8 cellular contexts compared by ENCODE assay signal in the genomic region with DNA sequence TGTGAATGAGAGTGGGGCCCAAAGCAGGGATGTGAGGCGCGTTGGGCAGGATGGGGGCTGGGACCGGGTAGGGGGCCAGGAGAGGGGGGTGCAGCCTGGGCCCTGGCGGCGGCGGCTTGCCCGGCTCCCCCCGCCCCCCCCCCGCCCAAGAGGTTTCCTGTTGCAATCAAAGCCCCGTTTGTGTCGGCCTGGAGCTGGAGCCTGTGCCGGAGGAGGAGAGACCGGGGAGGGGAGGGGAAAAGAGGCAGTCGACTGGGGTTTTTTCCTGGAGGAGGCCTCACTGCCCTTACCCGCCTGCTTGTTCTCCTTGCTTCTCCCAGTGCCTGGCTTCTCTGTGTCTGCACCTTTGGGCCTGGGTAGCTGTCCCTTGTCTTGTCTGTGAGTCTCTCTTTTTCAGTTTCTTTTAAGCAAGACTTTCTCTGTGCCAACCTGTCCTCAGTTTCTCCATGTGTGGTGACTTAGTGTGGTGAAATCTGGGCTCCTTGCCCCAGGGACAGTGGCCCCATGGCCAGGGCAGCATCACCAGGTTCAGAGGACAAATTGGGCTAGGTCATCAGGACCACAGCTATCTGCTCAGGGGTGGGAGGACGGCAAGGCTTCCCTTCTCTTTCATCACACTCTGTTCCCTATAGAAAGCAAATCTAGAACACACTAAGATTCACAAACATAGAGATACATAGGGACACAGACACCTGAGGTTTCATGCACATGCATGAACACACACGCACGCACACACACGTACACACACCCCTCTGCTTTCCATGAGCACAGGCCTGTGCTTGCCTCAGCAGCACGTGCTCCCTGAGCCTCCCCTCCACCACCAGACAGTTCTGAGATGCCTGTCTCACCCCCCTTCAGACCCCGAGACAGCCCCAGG. TPM values are rescaled to one million over a fixed set of nuclear protein-coding genes. Genes with fewer than 3 reads are reported as not detected.
A peak's percentile ranks its signal among the peaks of the same experiment; 100 is the strongest.
DNase-seq lines count a peak whose midpoint lies in the region; ATAC-seq and FAIRE-seq lines count a peak whose summit lies in the region.

No MANE protein-coding gene starts in this region.

- H3K4me3 Mint-ChIP-seq in natural killer cell treated with Interleukin-12 subunit alpha and Interleukin-12 subunit beta and Interleukin-15 and Interleukin-18, amount 100 ng/mL, for 72 hours, result peak overlapping the region; percentile 58

- H3K27me3 Mint-ChIP-seq in natural killer cell treated with Interleukin-12 subunit alpha and Interleukin-12 subunit beta and Interleukin-15 and Interleukin-18, amount 100 ng/mL, for 72 hours, result no peaks in the 10 kb centered on the region

- peaks cover 51 to 74% (median 67%) of the 10 kb centered on the region in 10 experiments for H3K4me1 ChIP-seq in BLaER1 treated with 17β-estradiol and CSF1 and Interleukin-3, amounts not matched to agents 10 nM and 100 nM

- H3K27ac Mint-ChIP-seq in natural killer cell treated with Interleukin-12 subunit alpha and Interleukin-12 subunit beta and Interleukin-15 and Interleukin-18, amount 100 ng/mL, for 72 hours, result peak overlapping the region; percentile 37 to 89

- H3K27ac ChIP-seq in BLaER1 treated with 17β-estradiol and CSF1 and Interleukin-3, amounts not matched to agents 10 nM and 100 nM, result peak overlapping the region; percentile 60 to 96 (median 92); a peak in 20 of 22 replicates

- no peaks in the 10 kb centered on the region for H3K9me3 Mint-ChIP-seq in natural killer cell treated with Interleukin-12 subunit alpha and Interleukin-12 subunit beta and Interleukin-15 and Interleukin-18, amount 100 ng/mL, for 72 hours

- H3K9ac ChIP-seq in BLaER1 treated with 17β-estradiol and CSF1 and Interleukin-3, amounts not matched to agents 10 nM and 100 nM, result peak overlapping the region; percentile 50 to 91 (median 86); a peak in 20 of 22 replicates

- no peaks in the 10 kb centered on the region for H3K36me3 Mint-ChIP-seq in natural killer cell treated with Interleukin-12 subunit alpha and Interleukin-12 subunit beta and Interleukin-15 and Interleukin-18, amount 100 ng/mL, for 72 hours

- ATAC-seq in natural killer cell treated with Interleukin-12 subunit alpha and Interleukin-12 subunit beta and Interleukin-15 and Interleukin-18, amount 100 ng/mL, for 72 hours, result no peak
- ATAC-seq in HG02884 (IDR thresholded peaks at IDR 0.05; ENCODE audit: unreplicated experiment) (no peak), HG02571 (IDR thresholded peaks at IDR 0.05; ENCODE audit: unreplicated experiment) (no peak)

- in situ Hi-C loops in SK-MEL-5 (cut with HindIII; ENCODE audit: low pct_unique_long_range_greater_than_20kb, low sequenced_read_pairs), result no loop called here

- H4K20me1 ChIP-seq in BLaER1 treated with 17β-estradiol and CSF1 and Interleukin-3, amounts not matched to agents 10 nM and 100 nM, result no peaks in the 10 kb centered on the region

- DNase-seq in SK-MEL-5 (ENCODE audit: low read depth, low spot score) (peak; percentile 86), NCI-H82 (lab: John Stamatoyannopoulos, UW) (no peak), GM19239 (ENCODE audit: insufficient read length, low spot score) (no peak)
- peak; percentile 41 for DNase-seq in effector CD8-positive, alpha-beta T cell (lab: John Stamatoyannopoulos, UW)
- peak; percentile 56 for DNase-seq in natural killer cell treated with Interleukin-12 subunit alpha and Interleukin-12 subunit beta and Interleukin-15 and Interleukin-18, amount 100 ng/mL, for 72 hours (ENCODE audit: low spot score)

- peaks cover 0 to 20% (median 0%) of the 10 kb centered on the region in 11 experiments; a peak in 8 of 22 replicates for H3K36me3 ChIP-seq in BLaER1 treated with 17β-estradiol and CSF1 and Interleukin-3, amounts not matched to agents 10 nM and 100 nM

- no peak for FAIRE-seq in GM19239 (lab: Jason Lieb, UNC)

- H3K4me1 Mint-ChIP-seq in natural killer cell treated with Interleukin-12 subunit alpha and Interleukin-12 subunit beta and Interleukin-15 and Interleukin-18, amount 100 ng/mL, for 72 hours (ENCODE audit: low read depth in 2 of 2), result peaks cover 49 to 53% of the 10 kb centered on the region in 2 donors

- H3K27me3 ChIP-seq in BLaER1 treated with 17β-estradiol and CSF1 and Interleukin-3, amounts not matched to agents 10 nM and 100 nM, result no peaks in the 10 kb centered on the region

- no peaks in the 10 kb centered on the region for H3K9me3 ChIP-seq in BLaER1 treated with 17β-estradiol and CSF1 and Interleukin-3, amounts not matched to agents 10 nM and 100 nM (replicated peaks in 1 of 11)

- H3K4me2 ChIP-seq in BLaER1 treated with 17β-estradiol and CSF1 and Interleukin-3, amounts not matched to agents 10 nM and 100 nM, result peak overlapping the region; percentile 81 to 99 (median 97)

- peak overlapping the region in 7 of 10 experiments; percentile 25 to 89 (median 62); a peak in 13 of 20 replicates for H3K4me3 ChIP-seq in BLaER1 treated with 17β-estradiol and CSF1 and Interleukin-3, amounts not matched to agents 10 nM and 100 nM

RNA-seq across cellular contexts. Expression of gene RARG, which starts 8.4 kb away (rescaled TPM):
- 5.6 and 7.0 TPM in 2 replicates for total RNA-seq in SK-MEL-5 (2014; rRNA removed; shearing (Covaris generic))
- 22.1 and 28.0 TPM in 2 replicates for polyA plus RNA-seq in SK-MEL-5 (2015; cell fraction: cytosol; rRNA removed)
- polyA plus RNA-seq in SK-MEL-5 (2015; cell fraction: nucleus; rRNA removed), result 14.9 and 19.2 TPM in 2 replicates
- 10 to 100 TPM in 1 of 2 donors, 1 to 10 TPM in 1; 5.8 to 13.3 TPM for total RNA-seq in natural killer cell treated with Interleukin-12 subunit alpha and Interleukin-12 subunit beta and Interleukin-15 and Interleukin-18, amount 100 ng/mL, for 72 hours

RNA-seq across cellular contexts. Expression of gene ITGB7, which starts 16.6 kb away (rescaled TPM):
- 18.8 and 29.2 TPM in 2 replicates for total RNA-seq in SK-MEL-5 (2014; rRNA removed; shearing (Covaris generic))
- 16.3 and 18.5 TPM in 2 replicates for polyA plus RNA-seq in SK-MEL-5 (2015; cell fraction: cytosol; rRNA removed)
- polyA plus RNA-seq in SK-MEL-5 (2015; cell fraction: nucleus; rRNA removed), result 87.1 and 96.7 TPM in 2 replicates
- total RNA-seq in natural killer cell treated with Interleukin-12 subunit alpha and Interleukin-12 subunit beta and Interleukin-15 and Interleukin-18, amount 100 ng/mL, for 72 hours, result 10 to 100 TPM; 53.0 to 81.0 TPM

RNA-seq across cellular contexts. Expression of gene CSAD, which starts 42.9 kb away (rescaled TPM):
- total RNA-seq in SK-MEL-5 (2014; rRNA removed; shearing (Covaris generic)), result 1.7 and 6.1 TPM in 2 replicates
- polyA plus RNA-seq in SK-MEL-5 (2015; cell fraction: cytosol; rRNA removed), result 1.8 and 3.2 TPM in 2 replicates
- 135 and 157 TPM in 2 replicates for polyA plus RNA-seq in SK-MEL-5 (2015; cell fraction: nucleus; rRNA removed)
- 10 to 100 TPM; 26.0 to 43.2 TPM for total RNA-seq in natural killer cell treated with Interleukin-12 subunit alpha and Interleukin-12 subunit beta and Interleukin-15 and Interleukin-18, amount 100 ng/mL, for 72 hours

RNA-seq across cellular contexts. Expression of gene ZNF740, which starts 43.1 kb away (rescaled TPM):
- total RNA-seq in SK-MEL-5 (2014; rRNA removed; shearing (Covaris generic)), result 11.7 and 16.6 TPM in 2 replicates
- polyA plus RNA-seq in SK-MEL-5 (2015; cell fraction: cytosol; rRNA removed), result 12.4 and 15.3 TPM in 2 replicates
- 87.2 and 91.0 TPM in 2 replicates for polyA plus RNA-seq in SK-MEL-5 (2015; cell fraction: nucleus; rRNA removed)
- total RNA-seq in natural killer cell treated with Interleukin-12 subunit alpha and Interleukin-12 subunit beta and Interleukin-15 and Interleukin-18, amount 100 ng/mL, for 72 hours, result 10 to 100 TPM; 34.6 to 53.1 TPM

RNA-seq across cellular contexts. Expression of gene ESPL1, which starts 44.5 kb away (rescaled TPM):
- total RNA-seq in SK-MEL-5 (2014; rRNA removed; shearing (Covaris generic)), result 8.3 and 9.2 TPM in 2 replicates
- 19.1 and 25.2 TPM in 2 replicates for polyA plus RNA-seq in SK-MEL-5 (2015; cell fraction: cytosol; rRNA removed)
- polyA plus RNA-seq in SK-MEL-5 (2015; cell fraction: nucleus; rRNA removed), result 77.0 and 80.6 TPM in 2 replicates
- 100 to 1,000 TPM in 1 of 2 donors, 10 to 100 TPM in 1; 35.2 to 127 TPM for total RNA-seq in natural killer cell treated with Interleukin-12 subunit alpha and Interleukin-12 subunit beta and Interleukin-15 and Interleukin-18, amount 100 ng/mL, for 72 hours

Comparison
In these comparisons a context has a peak if more than half of its experiments do, and no peak if none do; other contexts are left out.
1. DNase-seq: peak in SK-MEL-5 (single experiment), effector CD8-positive, alpha-beta T cell (single experiment) and natural killer cell treated with Interleukin-12 subunit alpha and Interleukin-12 subunit beta and Interleukin-15 and Interleukin-18, amount 100 ng/mL, for 72 hours (single experiment); none in NCI-H82 (single experiment) and GM19239 (single experiment).